2 cellular contexts compared by ENCODE assay signal in genomic region chr3:122025296-122025695, GRCh38.
A peak's percentile ranks its signal among the peaks of the same experiment; 100 is the strongest.
TF ChIP-seq lines count a peak whose summit lies in the region.

No MANE protein-coding gene starts in this region.

TF ChIP-seq in GM12878, 131 proteins besides CTCF, POLR2A, EP300 and RAD21 (continues in another document):
- TF ChIP-seq POU2F2 (IDR thresholded peaks at IDR 0.05; ENCODE audit: borderline replicate concordance, low read depth, low read length) (peak; percentile 93; the same call in 1 of the 3 replicates), SMARCA5 (IDR thresholded peaks at IDR 0.05) (peak; percentile 78; the same call in 1 of the 2 replicates), ATF7 (IDR thresholded peaks at IDR 0.05; ENCODE audit: low read depth) (peak; percentile 81), POLR2AphosphoS5 (IDR thresholded peaks at IDR 0.05; ENCODE audit: low read length) (no peak), KLF5 (IDR thresholded peaks at IDR 0.05; ENCODE audit: partially characterized antibody) (peak; percentile 50), CBFB (IDR thresholded peaks at IDR 0.05; ENCODE audit: low read depth) (peak; percentile 67; the same call in 1 of the 2 replicates), NBN (IDR thresholded peaks at IDR 0.05) (peak; percentile 60; the same call in 1 of the 2 replicates), RUNX3 (IDR thresholded peaks at IDR 0.05; ENCODE audit: low read length) (peak; percentile 95), ZSCAN29 (IDR thresholded peaks at IDR 0.05) (no peak), JUNB (IDR thresholded peaks at IDR 0.05) (peak; percentile 33; the same call in 1 of the 2 replicates), ZNF24 (IDR thresholded peaks at IDR 0.05) (peak; percentile 98), BCL11A (IDR thresholded peaks at IDR 0.05; ENCODE audit: low read depth, low read length) (peak; percentile 23; the same call in 1 of the 2 replicates), BHLHE40 (IDR thresholded peaks at IDR 0.05; ENCODE audit: borderline replicate concordance in 1 of 2, low read depth in 2 of 2, low read length in 1 of 2) (no peak), STAT3 (IDR thresholded peaks at IDR 0.05; ENCODE audit: low read depth, low read length) (0 out of 2 replicates have a peak, but pooled peaks have one; percentile 31), DPF2 (IDR thresholded peaks at IDR 0.05) (peak; percentile 34; the same call in 1 of the 2 replicates), MEF2B (IDR thresholded peaks at IDR 0.05; ENCODE audit: partially characterized antibody, poor library complexity, severe bottlenecking) (peak; percentile 82), IKZF2 (IDR thresholded peaks at IDR 0.05) (peak in 1 of 2 experiments; percentile 9; a peak in 1 of 4 replicates), ZNF217 (IDR thresholded peaks at IDR 0.05) (peak; percentile 96), SP1 (IDR thresholded peaks at IDR 0.05; ENCODE audit: low read depth, low read length) (peak; percentile 11), NFIC (IDR thresholded peaks at IDR 0.05; ENCODE audit: low read depth, low read length) (0 out of 2 replicates have a peak, but pooled peaks have one; percentile 70), MTA2 (IDR thresholded peaks at IDR 0.05; ENCODE audit: low read depth) (peak; percentile 68), FOXM1 (IDR thresholded peaks at IDR 0.05; ENCODE audit: low read depth, low read length) (peak; percentile 41; the same call in 1 of the 2 replicates)
- TF ChIP-seq, protein P1, sequence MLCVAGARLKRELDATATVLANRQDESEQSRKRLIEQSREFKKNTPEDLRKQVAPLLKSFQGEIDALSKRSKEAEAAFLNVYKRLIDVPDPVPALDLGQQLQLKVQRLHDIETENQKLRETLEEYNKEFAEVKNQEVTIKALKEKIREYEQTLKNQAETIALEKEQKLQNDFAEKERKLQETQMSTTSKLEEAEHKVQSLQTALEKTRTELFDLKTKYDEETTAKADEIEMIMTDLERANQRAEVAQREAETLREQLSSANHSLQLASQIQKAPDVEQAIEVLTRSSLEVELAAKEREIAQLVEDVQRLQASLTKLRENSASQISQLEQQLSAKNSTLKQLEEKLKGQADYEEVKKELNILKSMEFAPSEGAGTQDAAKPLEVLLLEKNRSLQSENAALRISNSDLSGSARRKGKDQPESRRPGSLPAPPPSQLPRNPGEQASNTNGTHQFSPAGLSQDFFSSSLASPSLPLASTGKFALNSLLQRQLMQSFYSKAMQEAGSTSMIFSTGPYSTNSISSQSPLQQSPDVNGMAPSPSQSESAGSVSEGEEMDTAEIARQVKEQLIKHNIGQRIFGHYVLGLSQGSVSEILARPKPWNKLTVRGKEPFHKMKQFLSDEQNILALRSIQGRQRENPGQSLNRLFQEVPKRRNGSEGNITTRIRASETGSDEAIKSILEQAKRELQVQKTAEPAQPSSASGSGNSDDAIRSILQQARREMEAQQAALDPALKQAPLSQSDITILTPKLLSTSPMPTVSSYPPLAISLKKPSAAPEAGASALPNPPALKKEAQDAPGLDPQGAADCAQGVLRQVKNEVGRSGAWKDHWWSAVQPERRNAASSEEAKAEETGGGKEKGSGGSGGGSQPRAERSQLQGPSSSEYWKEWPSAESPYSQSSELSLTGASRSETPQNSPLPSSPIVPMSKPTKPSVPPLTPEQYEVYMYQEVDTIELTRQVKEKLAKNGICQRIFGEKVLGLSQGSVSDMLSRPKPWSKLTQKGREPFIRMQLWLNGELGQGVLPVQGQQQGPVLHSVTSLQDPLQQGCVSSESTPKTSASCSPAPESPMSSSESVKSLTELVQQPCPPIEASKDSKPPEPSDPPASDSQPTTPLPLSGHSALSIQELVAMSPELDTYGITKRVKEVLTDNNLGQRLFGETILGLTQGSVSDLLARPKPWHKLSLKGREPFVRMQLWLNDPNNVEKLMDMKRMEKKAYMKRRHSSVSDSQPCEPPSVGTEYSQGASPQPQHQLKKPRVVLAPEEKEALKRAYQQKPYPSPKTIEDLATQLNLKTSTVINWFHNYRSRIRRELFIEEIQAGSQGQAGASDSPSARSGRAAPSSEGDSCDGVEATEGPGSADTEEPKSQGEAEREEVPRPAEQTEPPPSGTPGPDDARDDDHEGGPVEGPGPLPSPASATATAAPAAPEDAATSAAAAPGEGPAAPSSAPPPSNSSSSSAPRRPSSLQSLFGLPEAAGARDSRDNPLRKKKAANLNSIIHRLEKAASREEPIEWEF (IDR thresholded peaks at IDR 0.05; ENCODE audit: insufficient replicate concordance, low read depth, low read length), result no peak
- TF ChIP-seq, protein P2, sequence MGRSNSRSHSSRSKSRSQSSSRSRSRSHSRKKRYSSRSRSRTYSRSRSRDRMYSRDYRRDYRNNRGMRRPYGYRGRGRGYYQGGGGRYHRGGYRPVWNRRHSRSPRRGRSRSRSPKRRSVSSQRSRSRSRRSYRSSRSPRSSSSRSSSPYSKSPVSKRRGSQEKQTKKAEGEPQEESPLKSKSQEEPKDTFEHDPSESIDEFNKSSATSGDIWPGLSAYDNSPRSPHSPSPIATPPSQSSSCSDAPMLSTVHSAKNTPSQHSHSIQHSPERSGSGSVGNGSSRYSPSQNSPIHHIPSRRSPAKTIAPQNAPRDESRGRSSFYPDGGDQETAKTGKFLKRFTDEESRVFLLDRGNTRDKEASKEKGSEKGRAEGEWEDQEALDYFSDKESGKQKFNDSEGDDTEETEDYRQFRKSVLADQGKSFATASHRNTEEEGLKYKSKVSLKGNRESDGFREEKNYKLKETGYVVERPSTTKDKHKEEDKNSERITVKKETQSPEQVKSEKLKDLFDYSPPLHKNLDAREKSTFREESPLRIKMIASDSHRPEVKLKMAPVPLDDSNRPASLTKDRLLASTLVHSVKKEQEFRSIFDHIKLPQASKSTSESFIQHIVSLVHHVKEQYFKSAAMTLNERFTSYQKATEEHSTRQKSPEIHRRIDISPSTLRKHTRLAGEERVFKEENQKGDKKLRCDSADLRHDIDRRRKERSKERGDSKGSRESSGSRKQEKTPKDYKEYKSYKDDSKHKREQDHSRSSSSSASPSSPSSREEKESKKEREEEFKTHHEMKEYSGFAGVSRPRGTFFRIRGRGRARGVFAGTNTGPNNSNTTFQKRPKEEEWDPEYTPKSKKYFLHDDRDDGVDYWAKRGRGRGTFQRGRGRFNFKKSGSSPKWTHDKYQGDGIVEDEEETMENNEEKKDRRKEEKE (IDR thresholded peaks at IDR 0.05), result no peak

TF ChIP-seq in HepG2, 621 proteins besides CTCF, POLR2A, EP300 and RAD21:
- TF ChIP-seq PTBP1 (IDR thresholded peaks at IDR 0.05; ENCODE audit: low read depth, low read length, poor library complexity, severe bottlenecking) (no peak), MTA3 (CRISPR knock-in tag; IDR thresholded peaks at IDR 0.05) (no peak), ZNF12 (CRISPR knock-in tag; IDR thresholded peaks at IDR 0.05) (no peak), ONECUT2 (CRISPR knock-in tag; IDR thresholded peaks at IDR 0.05) (no peak)
- TF ChIP-seq, protein P3, sequence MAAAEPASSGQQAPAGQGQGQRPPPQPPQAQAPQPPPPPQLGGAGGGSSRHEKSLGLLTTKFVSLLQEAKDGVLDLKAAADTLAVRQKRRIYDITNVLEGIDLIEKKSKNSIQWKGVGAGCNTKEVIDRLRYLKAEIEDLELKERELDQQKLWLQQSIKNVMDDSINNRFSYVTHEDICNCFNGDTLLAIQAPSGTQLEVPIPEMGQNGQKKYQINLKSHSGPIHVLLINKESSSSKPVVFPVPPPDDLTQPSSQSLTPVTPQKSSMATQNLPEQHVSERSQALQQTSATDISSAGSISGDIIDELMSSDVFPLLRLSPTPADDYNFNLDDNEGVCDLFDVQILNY (CRISPR knock-in tag; conservative IDR thresholded peaks at IDR 0.05), result no peak
